20 cellular contexts compared by ENCODE assay signal in the genomic region with DNA sequence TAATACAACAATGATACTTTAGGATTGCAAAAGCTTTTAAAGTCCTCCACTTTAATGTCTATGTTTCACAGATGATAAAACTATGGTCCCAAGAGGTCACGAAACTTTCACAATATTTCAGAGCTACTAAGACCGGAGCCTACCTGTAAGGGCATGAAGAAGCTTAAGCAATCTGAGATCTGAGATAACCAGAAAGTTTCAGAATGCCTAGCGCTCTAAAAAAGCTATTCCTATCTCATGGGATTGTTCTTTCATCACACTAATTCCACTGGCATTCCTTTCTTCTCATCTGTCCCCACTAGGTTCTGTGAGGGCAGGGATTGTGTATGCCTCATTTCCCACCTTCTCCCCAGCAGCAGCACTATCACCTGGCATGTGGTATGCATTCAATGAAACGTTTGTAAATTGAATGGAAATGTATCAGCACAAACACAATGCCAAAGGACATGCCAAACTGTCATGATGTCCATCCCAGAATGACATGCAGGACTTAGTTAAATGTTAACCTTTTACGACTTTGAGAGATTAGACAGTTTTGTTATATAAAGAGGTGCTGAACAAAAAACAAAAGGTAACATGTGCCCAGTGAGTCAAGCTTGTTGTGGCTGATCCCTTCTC.
DNase-seq lines count a peak whose midpoint lies in the region; ATAC-seq, FAIRE-seq and TF ChIP-seq lines count a peak whose summit lies in the region.
"Had no signal": no experiment of that assay in that cellular context is flagged by ENCODE, and none has a peak within 500 bp of the region (broad histone marks: within the 10 kb centered on the region; RNA-seq: fewer than 3 reads in every experiment).

No MANE protein-coding gene starts in this region.

- no peak overlapping the region for H3K9ac ChIP-seq in HepG2 (ENCODE audit: insufficient read depth, low read depth, low read length)

- in situ Hi-C loops in HepG2 (cut with HindIII; ENCODE audit: extremely low pct_ligation_motif_present, low pct_unique_long_range_greater_than_20kb): no loop called here

- no peak for TF ChIP-seq POLR2A in breast epithelium (IDR thresholded peaks at IDR 0.05)
- no peak for TF ChIP-seq POLR2A in HepG2 (IDR thresholded peaks at IDR 0.05; ENCODE audit: insufficient read depth in 1 of 2, low read depth in 2 of 2, low read length in 2 of 2)

- DNase-seq in MCF 10A (ENCODE audit: unreplicated experiment) (peak; percentile 17), breast epithelium (ENCODE audit: low spot score in 2 of 2) (no peak), epithelial cell of esophagus (ENCODE audit: low read depth) (peak; percentile 72), HepG2 (ENCODE audit: low spot score) (peak; percentile 82), DMS153 (lab: John Stamatoyannopoulos, UW) (no peak), endothelial cell (ENCODE audit: low spot score) (no peak), cardiac septum (ENCODE audit: low spot score) (no peak), NOMO-1 (lab: John Stamatoyannopoulos, UW; ENCODE audit: unreplicated experiment in 2 of 2) (no peak)
- DNase-seq: 8988T, DMS79 treated with DMSO at 0.1 percent for 48 hours, IMR-90, Kasumi-1, NCI-H1417, NCI-H1930, NCI-H2171, NCI-H510A had no signal

- H3K27ac Mint-ChIP-seq in MCF 10A (ENCODE audit: low read depth, unreplicated experiment) (no peak overlapping the region), endothelial cell (ENCODE audit: unreplicated experiment) (no peak overlapping the region)

- H3K9me3 Mint-ChIP-seq in MCF 10A (ENCODE audit: unreplicated experiment) (no peaks in the 10 kb centered on the region), endothelial cell (ENCODE audit: unreplicated experiment) (no peaks in the 10 kb centered on the region)

- TF ChIP-seq CTCF in MCF 10A (IDR thresholded peaks at IDR 0.05; ENCODE audit: unreplicated experiment): no peak
- TF ChIP-seq CTCF in breast epithelium (IDR thresholded peaks at IDR 0.05): no peak
- TF ChIP-seq CTCF in epithelial cell of esophagus (IDR thresholded peaks at IDR 0.05; ENCODE audit: insufficient read depth, low read depth, low read length, missing control alignments): no peak
- no peak for TF ChIP-seq CTCF in HepG2 (CRISPR knock-in tag; IDR thresholded peaks at IDR 0.05)
- TF ChIP-seq CTCF in endothelial cell (IDR thresholded peaks at IDR 0.05; ENCODE audit: unreplicated experiment): no peak

- H3K4me1 Mint-ChIP-seq in MCF 10A (ENCODE audit: insufficient read depth, unreplicated experiment) (peaks cover 13% of the 10 kb centered on the region), endothelial cell (ENCODE audit: unreplicated experiment) (peaks cover 5% of the 10 kb centered on the region)

- CTCF ChIA-PET in MCF 10A (lab: Yijun Ruan, JAX): interaction anchor here (0.6 to 1.5 kb wide), 6 partner anchors 10 to 811 kb away, joined by 3 to 5 read pairs (median 4); no protein-coding TSS in a partner anchor
- CTCF ChIA-PET in HepG2 (lab: Yijun Ruan, JAX; ENCODE audit: low intra/inter-chr PET ratio, low total read pairs): no interaction called here

- H3K79me2 ChIP-seq in HepG2 (ENCODE audit: insufficient read depth, low read length): no peaks in the 10 kb centered on the region

- H3K36me3 Mint-ChIP-seq in MCF 10A (ENCODE audit: insufficient read depth, unreplicated experiment) (no peaks in the 10 kb centered on the region), endothelial cell (ENCODE audit: low read depth, unreplicated experiment) (no peaks in the 10 kb centered on the region)

- H3K4me2 ChIP-seq in HepG2 (ENCODE audit: low read depth, low read length): peak overlapping the region; percentile 38; the same call in 1 of the 2 replicates

- intact Hi-C loops in MCF 10A (cut with micrococcal nuclease): no loop called here
- intact Hi-C loops in breast epithelium (cut with DNase I; ENCODE audit: low total_unique reads): no loop called here
- intact Hi-C loops in HepG2 (cut with micrococcal nuclease; ENCODE audit: unreplicated experiment): loop anchor here (5.0 kb wide), 1 partner anchor 37 kb away; no protein-coding TSS in a partner anchor
- intact Hi-C loops in cardiac septum (cut with DNase I): no loop called here

- no peaks in the 10 kb centered on the region for H4K20me1 ChIP-seq in HepG2 (ENCODE audit: insufficient read depth, low read length)

- H3K27ac ChIP-seq in breast epithelium (no peak overlapping the region), HepG2 (ENCODE audit: extremely low read length, insufficient read depth, low read length) (no peak overlapping the region)
- H3K27ac ChIP-seq: C4-2B had no signal

- no peak overlapping the region for H2AFZ ChIP-seq in HepG2 (ENCODE audit: low read length)

- H3K4me1 ChIP-seq in breast epithelium: no peaks in the 10 kb centered on the region
- peaks cover 22% of the 10 kb centered on the region for H3K4me1 ChIP-seq in HepG2 (ENCODE audit: insufficient read depth, low read length)

- no peaks in the 10 kb centered on the region for H3K27me3 ChIP-seq in breast epithelium
- H3K27me3 ChIP-seq in HepG2 (ENCODE audit: control insufficient read depth in 1 of 2, insufficient read depth in 2 of 2, low read length in 2 of 2): no peaks in the 10 kb centered on the region

- H3K4me3 Mint-ChIP-seq in MCF 10A (ENCODE audit: unreplicated experiment) (no peak overlapping the region), endothelial cell (ENCODE audit: unreplicated experiment) (no peak overlapping the region)

- ATAC-seq in HepG2: peak; percentile 86

- H3K27me3 Mint-ChIP-seq in MCF 10A (ENCODE audit: insufficient read depth, unreplicated experiment): no peaks in the 10 kb centered on the region
- no peaks in the 10 kb centered on the region for H3K27me3 Mint-ChIP-seq in endothelial cell (ENCODE audit: unreplicated experiment)

- H3K9me3 ChIP-seq in breast epithelium: no peaks in the 10 kb centered on the region
- no peaks in the 10 kb centered on the region for H3K9me3 ChIP-seq in HepG2 (ENCODE audit: low read length)
- H3K9me3 ChIP-seq: HAP-1 had no signal

- no TSS peak for BruUV-seq in MCF 10A (replicated peaks; lab: Mats Ljungman, UMichigan)
- no TSS peak for BruUV-seq in HepG2 (replicated peaks; lab: Mats Ljungman, UMichigan)

- TF ChIP-seq EP300 in HepG2 (IDR thresholded peaks at IDR 0.05; ENCODE audit: low read depth in 2 of 2, low read length in 2 of 2) (peak in 1 of 2 experiments; percentile 52; a peak in 1 of 4 replicates), HepG2 (CRISPR knock-in tag; IDR thresholded peaks at IDR 0.05; ENCODE audit: borderline replicate concordance) (no peak)

- no peaks in the 10 kb centered on the region for H3K36me3 ChIP-seq in breast epithelium
- no peaks in the 10 kb centered on the region for H3K36me3 ChIP-seq in HepG2 (replicated peaks in 1 of 2; ENCODE audit: control insufficient read depth in 1 of 2, insufficient read depth in 2 of 2, low read length in 2 of 2)
- H3K36me3 ChIP-seq: HAP-1 had no signal

- no peak overlapping the region for H3K4me3 ChIP-seq in breast epithelium
- H3K4me3 ChIP-seq in epithelial cell of esophagus (ENCODE audit: low read length): no peak overlapping the region
- no peak overlapping the region for H3K4me3 ChIP-seq in HepG2 (replicated peaks in 1 of 3; ENCODE audit: insufficient read depth in 1 of 3, low read depth in 2 of 3, low read length in 3 of 3)
- H3K4me3 ChIP-seq: HAP-1 had no signal

- POLR2A ChIA-PET in MCF 10A (lab: Yijun Ruan, JAX) (interaction anchor here (0.6 to 2.4 kb wide), 5 partner anchors 14 to 1366 kb away, joined by 3 to 8 read pairs (median 3); no protein-coding TSS in a partner anchor), HepG2 (lab: Yijun Ruan, JAX) (no interaction called here)

- 7% methylated on average over 5 of the region's 5 CpGs for WGBS in HepG2 (ENCODE audit: low lambda C conversion rate)

- peak; percentile 75 for FAIRE-seq in HepG2 (lab: Jason Lieb, UNC)
- FAIRE-seq: G401.6, GM12891 had no signal

- TF ChIP-seq RAD21 in HepG2 (CRISPR knock-in tag; IDR thresholded peaks at IDR 0.05): no peak

TF ChIP-seq in HepG2, 621 proteins besides CTCF, POLR2A, EP300 and RAD21 (continues in another document):
- TF ChIP-seq SOX5 (CRISPR knock-in tag; IDR thresholded peaks at IDR 0.05; ENCODE audit: borderline replicate concordance) (peak; percentile 73; the same call in 1 of the 2 replicates), ZSCAN9 (CRISPR knock-in tag; IDR thresholded peaks at IDR 0.05; ENCODE audit: borderline replicate concordance) (0 out of 2 replicates have a peak, but pooled peaks have one; percentile 28), SOX6 (IDR thresholded peaks at IDR 0.05) (no peak), SOX6 (CRISPR knock-in tag; IDR thresholded peaks at IDR 0.05) (peak; percentile 52; the same call in 1 of the 2 replicates), ZNF12 (CRISPR knock-in tag; IDR thresholded peaks at IDR 0.05) (0 out of 2 replicates have a peak, but pooled peaks have one; percentile 27), CEBPG (CRISPR knock-in tag; IDR thresholded peaks at IDR 0.05) (peak; percentile 4; the same call in 1 of the 2 replicates)
- TF ChIP-seq, protein P1, sequence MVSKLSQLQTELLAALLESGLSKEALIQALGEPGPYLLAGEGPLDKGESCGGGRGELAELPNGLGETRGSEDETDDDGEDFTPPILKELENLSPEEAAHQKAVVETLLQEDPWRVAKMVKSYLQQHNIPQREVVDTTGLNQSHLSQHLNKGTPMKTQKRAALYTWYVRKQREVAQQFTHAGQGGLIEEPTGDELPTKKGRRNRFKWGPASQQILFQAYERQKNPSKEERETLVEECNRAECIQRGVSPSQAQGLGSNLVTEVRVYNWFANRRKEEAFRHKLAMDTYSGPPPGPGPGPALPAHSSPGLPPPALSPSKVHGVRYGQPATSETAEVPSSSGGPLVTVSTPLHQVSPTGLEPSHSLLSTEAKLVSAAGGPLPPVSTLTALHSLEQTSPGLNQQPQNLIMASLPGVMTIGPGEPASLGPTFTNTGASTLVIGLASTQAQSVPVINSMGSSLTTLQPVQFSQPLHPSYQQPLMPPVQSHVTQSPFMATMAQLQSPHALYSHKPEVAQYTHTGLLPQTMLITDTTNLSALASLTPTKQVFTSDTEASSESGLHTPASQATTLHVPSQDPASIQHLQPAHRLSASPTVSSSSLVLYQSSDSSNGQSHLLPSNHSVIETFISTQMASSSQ (IDR thresholded peaks at IDR 0.05; ENCODE audit: low read depth): 0 out of 2 replicates have a peak, but pooled peaks have one; percentile 18
- TF ChIP-seq, protein P1 (CRISPR knock-in tag; IDR thresholded peaks at IDR 0.05; ENCODE audit: borderline replicate concordance): no peak

Comparison
In these comparisons a context has a peak if more than half of its experiments do, and no peak if none do; other contexts are left out.
1. DNase-seq: peak in MCF 10A (single experiment), epithelial cell of esophagus (single experiment) and HepG2 (single experiment); none in breast epithelium (0 of 2), DMS153 (single experiment), endothelial cell (single experiment), cardiac septum (single experiment) and NOMO-1 (0 of 2).